In genomic region chr6:161915456-161915964, GRCh38 we compare ENCODE assay signal across 5 cellular contexts.
"Had no signal": no experiment of that assay in that cellular context is flagged by ENCODE, and none has a peak within 500 bp of the region (broad histone marks: within the 10 kb centered on the region; RNA-seq: fewer than 3 reads in every experiment).

No MANE protein-coding gene starts in this region.

- H3K36me3 Mint-ChIP-seq: IgD-negative memory B cell had no signal

- DNase-seq: IMR-90, KBM-7 had no signal

- H3K4me3 Mint-ChIP-seq: IgD-negative memory B cell had no signal

- H3K27ac Mint-ChIP-seq: IgD-negative memory B cell had no signal

- H3K4me3 ChIP-seq: K562 had no signal

- H3K27me3 Mint-ChIP-seq: IgD-negative memory B cell had no signal

- H3K27ac ChIP-seq: HL-60 had no signal

- H3K4me1 Mint-ChIP-seq: IgD-negative memory B cell had no signal
